In the genomic region with DNA sequence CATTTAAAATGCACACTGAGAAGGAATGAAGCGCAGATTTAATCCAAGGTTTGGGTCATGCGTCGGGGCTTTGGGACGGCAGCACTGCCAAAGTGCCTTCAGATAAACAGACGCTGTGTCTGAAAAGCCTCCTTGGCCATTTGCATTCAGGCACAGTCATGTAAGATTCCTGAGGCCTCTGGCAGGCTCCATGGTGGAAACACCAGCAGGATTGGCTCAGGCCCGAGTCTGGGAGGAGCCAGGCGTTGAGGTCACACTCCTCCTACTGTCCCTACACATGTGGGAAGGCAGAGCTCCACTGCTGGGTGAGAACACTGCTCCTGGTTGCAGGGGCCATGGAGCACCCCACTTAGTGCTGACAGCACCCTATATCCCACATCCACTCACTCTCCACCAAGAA, we compare ENCODE assay signal across 13 cellular contexts.
A peak's percentile ranks its signal among the peaks of the same experiment; 100 is the strongest.
DNase-seq lines count a peak whose midpoint lies in the region; ATAC-seq and TF ChIP-seq lines count a peak whose summit lies in the region.
"Had no signal": no experiment of that assay in that cellular context is flagged by ENCODE, and none has a peak within 500 bp of the region (broad histone marks: within the 10 kb centered on the region; RNA-seq: fewer than 3 reads in every experiment).

No MANE protein-coding gene starts in this region.

- H3K9me3 ChIP-seq in right atrium auricular region (no peaks in the 10 kb centered on the region), osteoblast (ENCODE audit: low read depth, low read length) (no peaks in the 10 kb centered on the region)

- no peak for TF ChIP-seq CTCF in right atrium auricular region (IDR thresholded peaks at IDR 0.05)
- no peak for TF ChIP-seq CTCF in osteoblast (IDR thresholded peaks at IDR 0.05; ENCODE audit: extremely low read depth, low read depth, low read length)

- H2AFZ ChIP-seq in osteoblast (ENCODE audit: low read length), result peak overlapping the region; percentile 91

- no peak for ATAC-seq in HG03175 (IDR thresholded peaks at IDR 0.05; ENCODE audit: unreplicated experiment)
- ATAC-seq in GM21529 (IDR thresholded peaks at IDR 0.05; ENCODE audit: unreplicated experiment), result no peak

- peak overlapping the region; percentile 32 to 68 for H3K27ac ChIP-seq in right atrium auricular region
- no peak overlapping the region for H3K27ac ChIP-seq in osteoblast (ENCODE audit: low read depth, low read length)

- H3K36me3 ChIP-seq in right atrium auricular region (no peaks in the 10 kb centered on the region), osteoblast (ENCODE audit: insufficient read depth, low read length) (no peaks in the 10 kb centered on the region)

- no peaks in the 10 kb centered on the region for H3K79me2 ChIP-seq in osteoblast (ENCODE audit: insufficient read depth, low read length)

- no peaks in the 10 kb centered on the region for H4K20me1 ChIP-seq in osteoblast (ENCODE audit: insufficient read depth, low read length)

- peak overlapping the region; percentile 57 for H3K4me2 ChIP-seq in osteoblast (ENCODE audit: insufficient read depth, low read length)

- H3K27me3 ChIP-seq in right atrium auricular region (no peaks in the 10 kb centered on the region), osteoblast (ENCODE audit: insufficient read depth, low read length) (no peaks in the 10 kb centered on the region)

- DNase-seq in AG08396 (ENCODE audit: low spot score) (peak; percentile 82), anterior cingulate cortex (lab: John Stamatoyannopoulos, UW) (peak in 37 of 58 donors; percentile 6 to 70 (median 33)), right atrium auricular region (ENCODE audit: low spot score) (peak; percentile 85), osteoblast (ENCODE audit: insufficient read length, low spot score, missing footprints) (peak; percentile 46), NCI-H146 treated with DMSO at 0.1 percent for 48 hours (lab: John Stamatoyannopoulos, UW; ENCODE audit: unreplicated experiment) (no peak), T-helper 9 cell (no peak)
- DNase-seq: ACHN; activated CD4-positive, alpha-beta T cell treated with anti-CD3 and anti-CD28 coated beads, Interleukin-2, amount 10 ng/mL, durations not matched to agents 7 days and 5 days; foreskin melanocyte; NCI-H1417; RPMI8226 had no signal

- H3K4me1 ChIP-seq in right atrium auricular region (peaks cover 0 to 17% of the 10 kb centered on the region in 2 donors), osteoblast (ENCODE audit: insufficient read depth, low read length) (peaks cover 18% of the 10 kb centered on the region)

- H3K4me3 ChIP-seq in right atrium auricular region, result no peak overlapping the region
- peak overlapping the region; percentile 23 for H3K4me3 ChIP-seq in osteoblast (ENCODE audit: insufficient read depth, low read length)

Comparison
In these comparisons a context has a peak if more than half of its experiments do, and no peak if none do; other contexts are left out.
1. DNase-seq: peak in AG08396 (single experiment), anterior cingulate cortex (37 of 58), right atrium auricular region (single experiment) and osteoblast (single experiment); none in NCI-H146 treated with DMSO at 0.1 percent for 48 hours (single experiment) and T-helper 9 cell (single experiment).